In genomic region chr17:78342438-78343098, GRCh38 we compare ENCODE assay signal across 9 cellular contexts. TPM values are rescaled to one million over a fixed set of nuclear protein-coding genes. Genes with fewer than 3 reads are reported as not detected.
DNase-seq lines count a peak whose midpoint lies in the region; ATAC-seq, FAIRE-seq and TF ChIP-seq lines count a peak whose summit lies in the region.
"Had no signal": no experiment of that assay in that cellular context is flagged by ENCODE, and none has a peak within 500 bp of the region (broad histone marks: within the 10 kb centered on the region; RNA-seq: fewer than 3 reads in every experiment).

No MANE protein-coding gene starts in this region.

- H3K4me1 ChIP-seq in K562 (replicated peaks in 1 of 2; ENCODE audit: control insufficient read depth in 2 of 2, insufficient read depth in 2 of 2, low read length in 2 of 2): peaks cover 0 to 29% of the 10 kb centered on the region in 2 experiments; a peak in 3 of 5 replicates
- H3K4me1 ChIP-seq in keratinocyte (ENCODE audit: control insufficient read depth, extremely low read depth, insufficient read depth, low read length): peaks cover 72% of the 10 kb centered on the region

- H2AFZ ChIP-seq in K562 (ENCODE audit: low read depth, low read length): peak overlapping the region; percentile 82; the same call in 1 of the 2 replicates
- H2AFZ ChIP-seq in keratinocyte (ENCODE audit: control insufficient read depth, low read length): peak overlapping the region; percentile 44

- H3K9ac ChIP-seq in K562 (ENCODE audit: insufficient read depth in 1 of 2, low read depth in 2 of 2, low read length in 2 of 2) (peak overlapping the region in 1 of 2 experiments; percentile 85; a peak in 2 of 4 replicates), keratinocyte (ENCODE audit: control insufficient read depth, extremely low read depth, insufficient read depth, low read length) (peak overlapping the region; percentile 78)

- dilution Hi-C loops in keratinocyte (cut with MboI; ENCODE audit: extremely low pct_ligation_motif_present, low sequenced_read_pairs): no loop called here

- H3K27ac ChIP-seq in KOPT-K1 (ENCODE audit: low read depth, low read length, poor library complexity, severe bottlenecking) (peak overlapping the region; percentile 63), K562 (ENCODE audit: extremely low read depth, low read depth, low read length) (no peak overlapping the region), keratinocyte (ENCODE audit: control insufficient read depth, insufficient read depth, low read length) (peak overlapping the region; percentile 87)

- H3K9me3 ChIP-seq in KOPT-K1 (ENCODE audit: insufficient read depth, low read length, poor library complexity, severe bottlenecking) (no peaks in the 10 kb centered on the region), K562 (replicated peaks; ENCODE audit: control insufficient read depth, insufficient read depth, low read depth, low read length) (no peaks in the 10 kb centered on the region), keratinocyte (ENCODE audit: control insufficient read depth, low read depth, low read length) (no peaks in the 10 kb centered on the region)

- POLR2A ChIA-PET in K562 (lab: Yijun Ruan, JAX): no interaction called here

- H3K36me3 ChIP-seq in KOPT-K1 (ENCODE audit: insufficient read depth, low read length) (no peaks in the 10 kb centered on the region), K562 (ENCODE audit: control insufficient read depth, insufficient read depth, low read length) (no peaks in the 10 kb centered on the region), keratinocyte (ENCODE audit: control insufficient read depth in 2 of 2, extremely low read depth in 1 of 2, insufficient read depth in 2 of 2, low read length in 2 of 2) (no peaks in the 10 kb centered on the region)

- H3K4me2 ChIP-seq in K562 (ENCODE audit: insufficient read depth, low read length): no peak overlapping the region
- peak overlapping the region; percentile 65 for H3K4me2 ChIP-seq in keratinocyte (ENCODE audit: control insufficient read depth, extremely low read depth, insufficient read depth, low read depth, low read length)

- in situ Hi-C loops in ACHN (cut with HindIII; ENCODE audit: low pct_ligation_motif_present, low pct_unique_long_range_greater_than_20kb, low sequenced_read_pairs) (no loop called here), K562 (cut with MboI) (no loop called here)

- BruUV-seq in K562 (replicated peaks; lab: Mats Ljungman, UMichigan): no TSS peak

- no peaks in the 10 kb centered on the region for H3K27me3 ChIP-seq in K562 (ENCODE audit: control insufficient read depth in 2 of 2, insufficient read depth in 2 of 2, low read length in 2 of 2)
- H3K27me3 ChIP-seq in keratinocyte (ENCODE audit: control insufficient read depth, extremely low read depth, insufficient read depth, low read length): no peaks in the 10 kb centered on the region

- H4K20me1 ChIP-seq in K562 (replicated peaks; ENCODE audit: control insufficient read depth, insufficient read depth, low read length): no peaks in the 10 kb centered on the region
- H4K20me1 ChIP-seq in keratinocyte (ENCODE audit: control insufficient read depth, extremely low read depth, insufficient read depth, low read length): no peaks in the 10 kb centered on the region

- peak; percentile 20; the same call in 1 of the 3 replicates for ATAC-seq in K562
- no peak for ATAC-seq in GM19463 (IDR thresholded peaks at IDR 0.05; ENCODE audit: unreplicated experiment)

- H3K79me2 ChIP-seq in K562 (ENCODE audit: control insufficient read depth, insufficient read depth, low read length): no peaks in the 10 kb centered on the region
- H3K79me2 ChIP-seq in keratinocyte (ENCODE audit: control insufficient read depth, insufficient read depth, low read length): no peaks in the 10 kb centered on the region

- TF ChIP-seq CTCF in K562 (IDR thresholded peaks at IDR 0.05 in 2 of 3, conservative IDR thresholded peaks at IDR 0.05 in 1 of 3; ENCODE audit: insufficient read depth in 2 of 3, low read depth in 1 of 3, low read length in 3 of 3) (no peak), keratinocyte (optimal IDR thresholded peaks at IDR 0.05 in 1 of 3, IDR thresholded peaks at IDR 0.05 in 1 of 3, conservative IDR thresholded peaks at IDR 0.05 in 1 of 3; ENCODE audit: extremely low read depth in 1 of 3, insufficient read depth in 2 of 3, low read length in 3 of 3) (no peak)

- TF ChIP-seq POLR2A in K562 (conservative IDR thresholded peaks at IDR 0.05): no peak

- DNase-seq in ACHN: peak; percentile 94
- no peak for DNase-seq in K562 (ENCODE audit: extremely low read depth in 1 of 4, low spot score in 3 of 4)
- no peak for DNase-seq in keratinocyte (ENCODE audit: low read depth, low spot score)
- DNase-seq in stromal cell of bone marrow (ENCODE audit: low read depth): peak; percentile 95
- DNase-seq in NCI-H1105 treated with DMSO at 0.1 percent for 48 hours (lab: John Stamatoyannopoulos, UW): no peak
- DNase-seq in GM19239 (ENCODE audit: insufficient read length, low spot score): no peak

- FAIRE-seq in K562 (lab: Jason Lieb, UNC) (no peak), keratinocyte (lab: Jason Lieb, UNC) (peak; percentile 79), GM19239 (lab: Jason Lieb, UNC) (no peak)
- FAIRE-seq: endometrium had no signal

- H3K9me1 ChIP-seq in K562 (ENCODE audit: control insufficient read depth, insufficient read depth, low read length) (no peaks in the 10 kb centered on the region), keratinocyte (ENCODE audit: control insufficient read depth, extremely low read depth, insufficient read depth, low read length) (no peaks in the 10 kb centered on the region)

- WGBS in K562 (ENCODE audit: insufficient coverage, low coverage, missing lambda C conversion rate): 68% methylated on average over 21 of the region's 26 CpGs

- intact Hi-C loops in K562 (cut with micrococcal nuclease): no loop called here

- CTCF ChIA-PET in K562 (lab: Yijun Ruan, JAX; ENCODE audit: low intra/inter-chr PET ratio): no interaction called here

- no peak for TF ChIP-seq EP300 in K562 (IDR thresholded peaks at IDR 0.05; ENCODE audit: low read length)

- no peak for TF ChIP-seq RAD21 in K562 (CRISPR knock-in tag; conservative IDR thresholded peaks at IDR 0.05 in 1 of 2, IDR thresholded peaks at IDR 0.05 in 1 of 2)

- H3K4me3 ChIP-seq in K562 (no peak overlapping the region), keratinocyte (ENCODE audit: control insufficient read depth in 2 of 3, extremely low read depth in 1 of 3, insufficient read depth in 2 of 3, low read depth in 1 of 3, low read length in 3 of 3) (peak overlapping the region; percentile 23 to 49 (median 44))

RNA-seq across cellular contexts. Expression of gene SOCS3, which starts 17.3 kb away (rescaled TPM):
- total RNA-seq in K562 (2011; cell fraction: chromatin; rRNA removed; ENCODE audit: low replicate concordance): 20.8 and 58.5 TPM in 2 replicates
- total RNA-seq in K562 (2011; cell fraction: nucleolus; rRNA removed): 62.9 and 64.2 TPM in 2 replicates
- total RNA-seq in K562 (2011; cell fraction: nucleoplasm; rRNA removed): 32.2 and 39.5 TPM in 2 replicates
- 37.3 and 38.9 TPM in 2 replicates for total RNA-seq in K562 (2014; rRNA removed)
- total RNA-seq in K562 (2014; rRNA removed; fragmentation: Illumina TruSeq; extraction: Trizol): 13.7 and 14.4 TPM in 2 replicates
- 10.9 and 12.3 TPM in 2 replicates for total RNA-seq in K562 (2015; rRNA removed; fragmentation: Illumina TruSeq; extraction: Trizol)
- 30.7 and 36.8 TPM in 2 replicates for total RNA-seq in K562 (2021)
- 12.7 and 17.9 TPM in 2 replicates for polyA plus RNA-seq in K562 (2011; rRNA removed)
- polyA plus RNA-seq in K562 (2011; cell fraction: cytosol; rRNA removed): 12.3 and 31.5 TPM in 2 replicates
- 26.9 and 59.7 TPM in 2 replicates for polyA plus RNA-seq in K562 (2011; cell fraction: nucleus; rRNA removed)
- polyA plus RNA-seq in K562 (2012): 8.8 and 9.6 TPM in 2 replicates
- 12.5 and 19.4 TPM in 2 replicates for polyA plus RNA-seq in K562 (2014; fragmentation: Illumina TruSeq; extraction: Trizol)
- polyA plus RNA-seq in K562 (2014; fragmentation: Nextera tagmentation; extraction: Ambion mirVana): under 1 TPM; 0.56 to 0.92 TPM
- 17.5 and 21.9 TPM in 2 replicates for polyA plus RNA-seq in K562 (2014; rRNA removed)
- 12.4 and 23.2 TPM in 2 replicates for polyA minus RNA-seq in K562 (2011; rRNA and poly(A)+ RNA removed)
- 22.2 and 30.9 TPM in 2 replicates for polyA minus RNA-seq in K562 (2011; cell fraction: cytosol; rRNA and poly(A)+ RNA removed)
- polyA minus RNA-seq in K562 (2011; cell fraction: nucleus; rRNA and poly(A)+ RNA removed): 23.3 and 27.7 TPM in 2 replicates
- 2.7 to 16.5 TPM (median 9.4 TPM) in 3 replicates for polyA plus RNA-seq in keratinocyte
- polyA plus RNA-seq in keratinocyte (2011; ENCODE audit: low read depth): 0.62 TPM
- 5.3 and 9.8 TPM in 2 replicates for polyA plus RNA-seq in keratinocyte (2011; cell fraction: cytosol; rRNA removed)
- polyA plus RNA-seq in keratinocyte (2011; cell fraction: nucleus; rRNA removed): 42.9 and 46.8 TPM in 2 replicates
- polyA plus RNA-seq in keratinocyte (2012; ENCODE audit: low replicate concordance): 1.8 and 2.4 TPM in 2 replicates
- polyA minus RNA-seq in keratinocyte: 2.3 to 8.1 TPM (median 4.7 TPM) in 3 replicates
- polyA minus RNA-seq in keratinocyte (2011; cell fraction: cytosol; rRNA and poly(A)+ RNA removed): 13.0 TPM
- 28.2 and 31.1 TPM in 2 replicates for polyA minus RNA-seq in keratinocyte (2011; cell fraction: nucleus; rRNA and poly(A)+ RNA removed)

RNA-seq across cellular contexts. Expression of gene PGS1, which starts 35.9 kb away (rescaled TPM):
- 72.8 and 169 TPM in 2 replicates for total RNA-seq in K562 (2011; cell fraction: chromatin; rRNA removed; ENCODE audit: low replicate concordance)
- 88.1 and 96.7 TPM in 2 replicates for total RNA-seq in K562 (2011; cell fraction: nucleolus; rRNA removed)
- 70.5 and 71.8 TPM in 2 replicates for total RNA-seq in K562 (2011; cell fraction: nucleoplasm; rRNA removed)
- total RNA-seq in K562 (2014; rRNA removed) (24.0 and 33.4 TPM in 2 replicates), K562 (2014; rRNA removed; fragmentation: Illumina TruSeq; extraction: Trizol) (10.7 and 14.0 TPM in 2 replicates), K562 (2015; rRNA removed; fragmentation: Illumina TruSeq; extraction: Trizol) (16.9 and 20.3 TPM in 2 replicates), K562 (2021) (33.5 and 38.4 TPM in 2 replicates)
- polyA plus RNA-seq in K562 (2011; rRNA removed) (39.4 and 43.6 TPM in 2 replicates), K562 (2014; fragmentation: Illumina TruSeq; extraction: Trizol) (22.3 and 27.0 TPM in 2 replicates), K562 (2014; fragmentation: Nextera tagmentation; extraction: Ambion mirVana) (1 to 10 TPM; 1.3 to 1.8 TPM), K562 (2014; rRNA removed) (29.7 and 36.0 TPM in 2 replicates), keratinocyte (18.4 to 21.1 TPM (median 19.6 TPM) in 3 replicates)
- 36.4 and 45.7 TPM in 2 replicates for polyA plus RNA-seq in K562 (2011; cell fraction: cytosol; rRNA removed)
- polyA plus RNA-seq in K562 (2011; cell fraction: nucleus; rRNA removed): 113 and 149 TPM in 2 replicates
- polyA plus RNA-seq in K562 (2012): 24.6 and 37.9 TPM in 2 replicates
- polyA minus RNA-seq in K562 (2011; rRNA and poly(A)+ RNA removed): 23.3 and 26.9 TPM in 2 replicates
- polyA minus RNA-seq in K562 (2011; cell fraction: cytosol; rRNA and poly(A)+ RNA removed): 30.8 and 30.9 TPM in 2 replicates
- 40.8 and 57.1 TPM in 2 replicates for polyA minus RNA-seq in K562 (2011; cell fraction: nucleus; rRNA and poly(A)+ RNA removed)
- polyA plus RNA-seq in keratinocyte (2011; ENCODE audit: low read depth): 4.4 TPM
- polyA plus RNA-seq in keratinocyte (2011; cell fraction: cytosol; rRNA removed): 9.7 and 12.4 TPM in 2 replicates
- polyA plus RNA-seq in keratinocyte (2011; cell fraction: nucleus; rRNA removed): 57.5 and 59.6 TPM in 2 replicates
- 13.5 TPM in 2 replicates for polyA plus RNA-seq in keratinocyte (2012; ENCODE audit: low replicate concordance)
- 19.8 to 30.5 TPM (median 23.7 TPM) in 3 replicates for polyA minus RNA-seq in keratinocyte
- polyA minus RNA-seq in keratinocyte (2011; cell fraction: cytosol; rRNA and poly(A)+ RNA removed): 16.9 TPM
- 21.7 and 29.6 TPM in 2 replicates for polyA minus RNA-seq in keratinocyte (2011; cell fraction: nucleus; rRNA and poly(A)+ RNA removed)

Comparison
In these comparisons a context has a peak if more than half of its experiments do, and no peak if none do; other contexts are left out.
1. DNase-seq: peak in ACHN (single experiment) and stromal cell of bone marrow (single experiment); none in K562 (0 of 4), keratinocyte (single experiment), NCI-H1105 treated with DMSO at 0.1 percent for 48 hours (single experiment) and GM19239 (single experiment).